ENCODE assay signal across 8 cellular contexts in genomic region chr13:99200433-99201167, GRCh38. TPM values are rescaled to one million over a fixed set of nuclear protein-coding genes. Genes with fewer than 3 reads are reported as not detected.
DNase-seq lines count a peak whose midpoint lies in the region; ATAC-seq and TF ChIP-seq lines count a peak whose summit lies in the region.

UBAC2 (plus strand) TSS chr13:99200854; CDS start chr13:99200909, 55 bp downstream.

- TF ChIP-seq CTCF in chondrocyte (IDR thresholded peaks at IDR 0.05): peak; percentile 48

- peak; percentile 95 for TF ChIP-seq POLR2A in GM19099 (IDR thresholded peaks at IDR 0.05; ENCODE audit: extremely low read depth, insufficient read length, low read depth)

- H3K27me3 Mint-ChIP-seq in chondrocyte (ENCODE audit: low read depth): no peaks in the 10 kb centered on the region

- DNase-seq in Ammon's horn (ENCODE audit: low spot score): peak; percentile 96
- DNase-seq in NCI-H510A (lab: John Stamatoyannopoulos, UW): peak; percentile 66
- DNase-seq in activated CD4-positive, alpha-beta T cell treated with anti-CD3 and anti-CD28 coated beads for 24 hours (ENCODE audit: low read depth in 2 of 2): peak; percentile 93 to 94
- peak; percentile 96 for DNase-seq in chondrocyte (ENCODE audit: low spot score)
- peak; percentile 96 for DNase-seq in kidney tubule cell (ENCODE audit: low spot score)
- DNase-seq in stimulated activated CD4-positive, alpha-beta T cell treated with anti-CD3 and anti-CD28 coated beads, Interleukin-1b, Interleukin-23, amount 100 ng/mL, for 24 hours (ENCODE audit: low read depth in 4 of 4, low spot score in 1 of 4): peak; percentile 85 to 94 (median 88)

- H3K4me1 Mint-ChIP-seq in chondrocyte (ENCODE audit: low read depth): peaks cover 22% of the 10 kb centered on the region

- H3K27ac Mint-ChIP-seq in chondrocyte (ENCODE audit: unreplicated experiment): peak within 1 kb of the TSS; percentile 97

- no peaks in the 10 kb centered on the region for H3K36me3 Mint-ChIP-seq in chondrocyte (ENCODE audit: low read depth)

- peak within 1 kb of the TSS; percentile 83 for H3K4me3 Mint-ChIP-seq in chondrocyte (ENCODE audit: unreplicated experiment)

- H3K9me3 Mint-ChIP-seq in chondrocyte (ENCODE audit: low read depth): no peaks in the 10 kb centered on the region

- peak; percentile 77 for ATAC-seq in HG03432 (IDR thresholded peaks at IDR 0.05; ENCODE audit: unreplicated experiment)

RNA-seq across cellular contexts. Expression of gene UBAC2, which starts in this region (rescaled TPM):
- total RNA-seq in chondrocyte: 70.8 to 76.0 TPM (median 74.9 TPM) in 3 replicates

Comparison
In these comparisons a context has a peak if more than half of its experiments do, and no peak if none do; other contexts are left out.
1. Peak in every context shown above with its lines: DNase-seq and ATAC-seq.